Comparison of ENCODE assay signal across 8 cellular contexts in genomic region chr10:129963076-129963830, GRCh38. TPM values are rescaled to one million over a fixed set of nuclear protein-coding genes. Genes with fewer than 3 reads are reported as not detected.
DNase-seq lines count a peak whose midpoint lies in the region; ATAC-seq, FAIRE-seq and TF ChIP-seq lines count a peak whose summit lies in the region.

No MANE protein-coding gene starts in this region.

- ATAC-seq in IMR-90 (ENCODE audit: low read depth) (peak; percentile 13), GM21447 (IDR thresholded peaks at IDR 0.05; ENCODE audit: unreplicated experiment) (no peak)

- BruUV-seq in IMR-90 (replicated peaks; lab: Mats Ljungman, UMichigan), result no TSS peak

- H3K27me3 Mint-ChIP-seq in chondrocyte (ENCODE audit: low read depth), result peaks cover 60% of the 10 kb centered on the region

- FAIRE-seq in D721Med (lab: Jason Lieb, UNC), result no peak

- H3K4me2 ChIP-seq in IMR-90 (ENCODE audit: low read depth, low read length) (peak overlapping the region; percentile 89), mesendoderm (ENCODE audit: low read length) (peak overlapping the region; percentile 79)

- H3K9ac ChIP-seq in IMR-90 (ENCODE audit: low read depth, low read length) (peak overlapping the region; percentile 37; the same call in 1 of the 2 replicates), mesendoderm (ENCODE audit: low read length) (peak overlapping the region; percentile 36)

- H4K5ac ChIP-seq in IMR-90 (ENCODE audit: low read depth, low read length), result no peak overlapping the region
- H4K5ac ChIP-seq in mesendoderm (ENCODE audit: low read length), result no peak overlapping the region

- H3K27ac Mint-ChIP-seq in chondrocyte (ENCODE audit: unreplicated experiment), result no peak overlapping the region

- no peaks in the 10 kb centered on the region; the same call in 1 of the 2 replicates for H3K4me1 ChIP-seq in IMR-90 (ENCODE audit: control insufficient read depth, insufficient read depth, low read length)
- H3K4me1 ChIP-seq in mesendoderm (ENCODE audit: control insufficient read depth, low read depth, low read length), result no peaks in the 10 kb centered on the region

- H3K9me3 Mint-ChIP-seq in chondrocyte (ENCODE audit: low read depth), result no peaks in the 10 kb centered on the region

- H2AK5ac ChIP-seq in IMR-90 (ENCODE audit: low read depth, low read length) (no peak overlapping the region), mesendoderm (ENCODE audit: low read length) (no peak overlapping the region)

- H2BK5ac ChIP-seq in IMR-90 (ENCODE audit: low read depth, low read length, poor library complexity, severe bottlenecking), result no peak overlapping the region
- H2BK5ac ChIP-seq in mesendoderm (ENCODE audit: low read length), result no peak overlapping the region

- CTCF ChIA-PET in IMR-90 (lab: Yijun Ruan, JAX), result no interaction called here

- no peaks in the 10 kb centered on the region for H3K36me3 Mint-ChIP-seq in chondrocyte (ENCODE audit: low read depth)

- in situ Hi-C loops in IMR-90 (cut with MboI; ENCODE audit: low sequenced_read_pairs), result no loop called here

- H4K8ac ChIP-seq in IMR-90 (ENCODE audit: low read depth in 2 of 2, low read length in 2 of 2), result no peak overlapping the region
- no peak overlapping the region for H4K8ac ChIP-seq in mesendoderm (ENCODE audit: low read depth, low read length)

- H3K36me3 ChIP-seq in IMR-90 (ENCODE audit: control insufficient read depth, insufficient read depth, low read length), result no peaks in the 10 kb centered on the region
- H3K36me3 ChIP-seq in mesendoderm (ENCODE audit: control insufficient read depth, insufficient read depth, low read length), result no peaks in the 10 kb centered on the region

- DNase-seq in AG20443 (ENCODE audit: low spot score) (peak; percentile 51), IMR-90 (peak; percentile 40), chondrocyte (ENCODE audit: low spot score) (no peak), mesendoderm (peak; percentile 86), amniotic stem cell (lab: John Stamatoyannopoulos, UW) (no peak), 8988T (no peak), D721Med (ENCODE audit: insufficient read length, low spot score) (no peak)

- H2BK120ac ChIP-seq in IMR-90 (ENCODE audit: low read depth, low read length) (no peak overlapping the region), mesendoderm (ENCODE audit: low read depth, low read length) (no peak overlapping the region)

- H3K56ac ChIP-seq in IMR-90 (ENCODE audit: extremely low read depth, insufficient read depth, low read length) (no peak overlapping the region), mesendoderm (ENCODE audit: low read length) (peak overlapping the region; percentile 73)

- TF ChIP-seq CTCF in IMR-90 (conservative IDR thresholded peaks at IDR 0.05; ENCODE audit: low read depth, low read length), result no peak
- TF ChIP-seq CTCF in chondrocyte (IDR thresholded peaks at IDR 0.05), result peak; percentile 9
- no peak for TF ChIP-seq CTCF in D721Med (IDR thresholded peaks at IDR 0.05; ENCODE audit: insufficient read depth, missing control alignments)

- no peak for TF ChIP-seq POLR2A in IMR-90 (IDR thresholded peaks at IDR 0.05; ENCODE audit: low read depth, low read length)

- no peak overlapping the region for H3K14ac ChIP-seq in IMR-90 (replicated peaks; ENCODE audit: low read depth, low read length)

- H4K20me1 ChIP-seq in IMR-90 (ENCODE audit: insufficient read depth, low read length), result no peaks in the 10 kb centered on the region

- H3K18ac ChIP-seq in IMR-90 (ENCODE audit: low read depth, low read length) (no peak overlapping the region), mesendoderm (ENCODE audit: low read length) (no peak overlapping the region)

- H3K79me1 ChIP-seq in IMR-90 (ENCODE audit: low read depth in 1 of 2, low read length in 2 of 2) (no peaks in the 10 kb centered on the region), mesendoderm (ENCODE audit: low read length) (no peaks in the 10 kb centered on the region)

- H2AFZ ChIP-seq in IMR-90 (replicated peaks; ENCODE audit: low read length, poor library complexity), result peak overlapping the region; percentile 85

- peak overlapping the region; percentile 12; the same call in 1 of the 2 replicates for H3K27ac ChIP-seq in IMR-90 (ENCODE audit: insufficient read depth, low read length)
- no peak overlapping the region for H3K27ac ChIP-seq in mesendoderm (ENCODE audit: low read depth, low read length)

- H4K91ac ChIP-seq in IMR-90 (ENCODE audit: insufficient read depth, low read depth, low read length), result no peak overlapping the region

- peak overlapping the region; percentile 75 for H2AK9ac ChIP-seq in IMR-90 (replicated peaks; ENCODE audit: low read depth, low read length, poor library complexity)

- peak overlapping the region; percentile 39 for H3K4me3 ChIP-seq in IMR-90 (ENCODE audit: insufficient read depth, low read depth, low read length)
- H3K4me3 ChIP-seq in mesendoderm (ENCODE audit: low read length), result peak overlapping the region; percentile 30

- no peak overlapping the region for H3K4ac ChIP-seq in IMR-90 (ENCODE audit: low read depth, low read length)
- H3K4ac ChIP-seq in mesendoderm (ENCODE audit: low read depth, low read length), result no peak overlapping the region

- POLR2A ChIA-PET in IMR-90 (lab: Charles Lee; ENCODE audit: unreplicated experiment), result interaction anchor here (0.6 kb wide), 1 partner anchor 170 kb away, joined by 3 read pairs; no protein-coding TSS in a partner anchor

- H3K9me1 ChIP-seq in IMR-90 (ENCODE audit: insufficient read depth, low read length), result no peaks in the 10 kb centered on the region

- no peaks in the 10 kb centered on the region for H3K9me3 ChIP-seq in IMR-90 (ENCODE audit: control insufficient read depth, insufficient read depth, low read length)

- H3K27me3 ChIP-seq in IMR-90 (ENCODE audit: control insufficient read depth, insufficient read depth, low read length) (peaks cover 72% of the 10 kb centered on the region), mesendoderm (ENCODE audit: insufficient read depth, low read length, poor library complexity) (peaks cover 63% of the 10 kb centered on the region)

- H2BK20ac ChIP-seq in IMR-90 (ENCODE audit: low read depth, low read length), result no peak overlapping the region

- H3K4me1 Mint-ChIP-seq in chondrocyte (ENCODE audit: low read depth), result peaks cover 19% of the 10 kb centered on the region

- no peaks in the 10 kb centered on the region for H3K79me2 ChIP-seq in mesendoderm (ENCODE audit: control insufficient read depth, insufficient read depth, low read length)

- no peak for TF ChIP-seq RAD21 in IMR-90 (IDR thresholded peaks at IDR 0.05; ENCODE audit: low read length)

- dilution Hi-C loops in IMR-90 (cut with HindIII; ENCODE audit: low sequenced_read_pairs, unreplicated experiment), result no loop called here

- intact Hi-C loops in IMR-90 (cut with micrococcal nuclease), result loop anchor here (5.0 kb wide), 1 partner anchor 496 kb away; the partner anchor contains the start of gene MGMT

- H3K23ac ChIP-seq in IMR-90 (ENCODE audit: low read depth, low read length), result no peak overlapping the region
- peak overlapping the region; percentile 6 for H3K23ac ChIP-seq in mesendoderm (ENCODE audit: low read length)

- H3K4me3 Mint-ChIP-seq in chondrocyte (ENCODE audit: unreplicated experiment), result peak overlapping the region; percentile 65

- H2BK15ac ChIP-seq in IMR-90 (ENCODE audit: low read depth, low read length), result no peak overlapping the region
- no peak overlapping the region for H2BK15ac ChIP-seq in mesendoderm (replicated peaks; ENCODE audit: low read depth)

- WGBS in IMR-90 (ENCODE audit: extremely low coverage in 2 of 2, insufficient read length in 1 of 2), 2 experiments, result 0% methylated on average over 10 of the region's 89 CpGs; no CpG with 5 or more reads in 1 of the 2 experiments
- no CpG with 5 or more reads among the region's 89 CpGs for whole genome bisulfite sequencing in mesendoderm (ENCODE audit: extremely low coverage, insufficient coverage, low lambda C conversion rate)

TF ChIP-seq in IMR-90, 13 proteins besides CTCF, POLR2A, EP300 and RAD21:
- TF ChIP-seq MXI1 (IDR thresholded peaks at IDR 0.05; ENCODE audit: borderline replicate concordance, low read depth, low read length) (peak; percentile 53; the same call in 1 of the 2 replicates), MAZ (IDR thresholded peaks at IDR 0.05; ENCODE audit: borderline replicate concordance, low read depth, low read length) (no peak)

RNA-seq across cellular contexts. Expression of gene EBF3, which starts 0.8 kb away (rescaled TPM):
- total RNA-seq in IMR-90 (2012; rRNA removed) (0.36 and 0.56 TPM in 2 replicates), chondrocyte (2.2 TPM in 1 of 3 replicates, not detected in the others)
- 0.60 and 0.70 TPM in 2 replicates for polyA plus RNA-seq in IMR-90 (2012; rRNA removed)
- 0.36 and 0.68 TPM in 2 replicates for polyA plus RNA-seq in IMR-90 (2012; cell fraction: cytosol; rRNA removed)
- polyA plus RNA-seq in IMR-90 (2012; cell fraction: nucleus; rRNA removed; ENCODE audit: low replicate concordance), result 0.94 and 1.00 TPM in 2 replicates
- 0.87 TPM for polyA plus RNA-seq in mesendoderm (2013, experiment 1 of 2)
- 0.76 TPM for polyA plus RNA-seq in mesendoderm (2013, experiment 2 of 2)

Comparison
In these comparisons a context has a peak if more than half of its experiments do, and no peak if none do; other contexts are left out.
1. DNase-seq: peak in AG20443 (single experiment), IMR-90 (single experiment) and mesendoderm (single experiment); none in chondrocyte (single experiment), amniotic stem cell (single experiment), 8988T (single experiment) and D721Med (single experiment).